In genomic region chrX:116490091-116490490, GRCh38 we compare ENCODE assay signal across 10 cellular contexts. TPM values are rescaled to one million over a fixed set of nuclear protein-coding genes. Genes with fewer than 3 reads are reported as not detected.
DNase-seq lines count a peak whose midpoint lies in the region; FAIRE-seq and TF ChIP-seq lines count a peak whose summit lies in the region.
"Had no signal": no experiment of that assay in that cellular context is flagged by ENCODE, and none has a peak within 500 bp of the region (broad histone marks: within the 10 kb centered on the region; RNA-seq: fewer than 3 reads in every experiment).

No MANE protein-coding gene starts in this region.

- TF ChIP-seq POLR2A in testis (IDR thresholded peaks at IDR 0.05), result no peak
- TF ChIP-seq POLR2A in Peyer's patch (IDR thresholded peaks at IDR 0.05), result no peak

- intact Hi-C loops in testis (cut with DNase I; ENCODE audit: low total_unique reads), result no loop called here

- H3K27ac ChIP-seq in liver (ENCODE audit: low read depth in 1 of 2, low read length in 2 of 2), result no peak overlapping the region
- no peak overlapping the region for H3K27ac ChIP-seq in testis
- H3K27ac ChIP-seq in Peyer's patch, result no peak overlapping the region

- H3K4me1 ChIP-seq in liver (ENCODE audit: control insufficient read depth in 4 of 4, insufficient read depth in 4 of 4, low read length in 3 of 4), result no peaks in the 10 kb centered on the region
- no peaks in the 10 kb centered on the region for H3K4me1 ChIP-seq in testis
- H3K4me1 ChIP-seq in Peyer's patch, result no peaks in the 10 kb centered on the region

- peak; percentile 49 to 65 for TF ChIP-seq RAD21 in liver (IDR thresholded peaks at IDR 0.05)

- no peaks in the 10 kb centered on the region for H3K36me3 ChIP-seq in liver (ENCODE audit: control insufficient read depth in 4 of 4, insufficient read depth in 3 of 4, low read depth in 1 of 4, low read length in 3 of 4)
- H3K36me3 ChIP-seq in testis (ENCODE audit: low read depth, missing control alignments), result no peaks in the 10 kb centered on the region
- no peaks in the 10 kb centered on the region for H3K36me3 ChIP-seq in Peyer's patch

- in situ Hi-C loops in KBM-7 (cut with MboI; ENCODE audit: low pct_unique_long_range_greater_than_20kb, low sequenced_read_pairs), result no loop called here

- H3K9ac ChIP-seq in liver (ENCODE audit: low read depth in 1 of 2, low read length in 2 of 2), result no peak overlapping the region

- H3K9me3 ChIP-seq in liver (ENCODE audit: control insufficient read depth in 4 of 4, low read length in 3 of 4), result no peaks in the 10 kb centered on the region
- no peaks in the 10 kb centered on the region for H3K9me3 ChIP-seq in testis
- H3K9me3 ChIP-seq in Peyer's patch, result no peaks in the 10 kb centered on the region

- TF ChIP-seq CTCF in liver (IDR thresholded peaks at IDR 0.05; ENCODE audit: low read depth, low read length, missing input control) (peak; percentile 20), testis (IDR thresholded peaks at IDR 0.05) (peak in 1 of 3 experiments; percentile 17), Peyer's patch (IDR thresholded peaks at IDR 0.05) (peak in 2 of 6 experiments; percentile 15 to 18)

- H3K27me3 ChIP-seq in liver (ENCODE audit: control insufficient read depth in 4 of 4, insufficient read depth in 4 of 4, low read length in 3 of 4) (no peaks in the 10 kb centered on the region), testis (no peaks in the 10 kb centered on the region), Peyer's patch (no peaks in the 10 kb centered on the region)

- H3K4me3 ChIP-seq in liver (ENCODE audit: low read depth in 1 of 3, low read length in 3 of 3) (no peak overlapping the region), testis (no peak overlapping the region), Peyer's patch (no peak overlapping the region)

- DNase-seq in DMS53 treated with DMSO at 0.1 percent for 48 hours (lab: John Stamatoyannopoulos, UW; ENCODE audit: unreplicated experiment), result peak; percentile 7
- peak; percentile 5 for DNase-seq in KBM-7
- DNase-seq in testis, result no peak
- no peak for DNase-seq in HPDE6-E6E7 (ENCODE audit: extremely low spot score)
- no peak for DNase-seq in KG1 (lab: John Stamatoyannopoulos, UW)
- DNase-seq in Peyer's patch, result no peak
- DNase-seq: substantia nigra had no signal

- peak; percentile 86 for FAIRE-seq in TTC549 (lab: Jason Lieb, UNC)

TF ChIP-seq in liver, 16 proteins besides CTCF, POLR2A, EP300 and RAD21:
- TF ChIP-seq RXRA (IDR thresholded peaks at IDR 0.05) (no peak), JUND (IDR thresholded peaks at IDR 0.05) (no peak), EGR1 (IDR thresholded peaks at IDR 0.05; ENCODE audit: low read depth in 2 of 2) (no peak), YY1 (IDR thresholded peaks at IDR 0.05) (no peak), GABPA (IDR thresholded peaks at IDR 0.05 in 1 of 2, conservative IDR thresholded peaks at IDR 0.05 in 1 of 2) (no peak), FOXA2 (IDR thresholded peaks at IDR 0.05) (no peak), ZBTB33 (IDR thresholded peaks at IDR 0.05) (no peak), FOXA1 (IDR thresholded peaks at IDR 0.05) (no peak), SP1 (IDR thresholded peaks at IDR 0.05) (no peak), TAF1 (conservative IDR thresholded peaks at IDR 0.05) (no peak), REST (IDR thresholded peaks at IDR 0.05) (no peak), HNF4G (IDR thresholded peaks at IDR 0.05) (no peak), HNF4A (conservative IDR thresholded peaks at IDR 0.05) (no peak), NR2F2 (IDR thresholded peaks at IDR 0.05) (no peak)
- TF ChIP-seq, protein P1, sequence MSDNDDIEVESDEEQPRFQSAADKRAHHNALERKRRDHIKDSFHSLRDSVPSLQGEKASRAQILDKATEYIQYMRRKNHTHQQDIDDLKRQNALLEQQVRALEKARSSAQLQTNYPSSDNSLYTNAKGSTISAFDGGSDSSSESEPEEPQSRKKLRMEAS (IDR thresholded peaks at IDR 0.05), result no peak
- TF ChIP-seq, protein P2, sequence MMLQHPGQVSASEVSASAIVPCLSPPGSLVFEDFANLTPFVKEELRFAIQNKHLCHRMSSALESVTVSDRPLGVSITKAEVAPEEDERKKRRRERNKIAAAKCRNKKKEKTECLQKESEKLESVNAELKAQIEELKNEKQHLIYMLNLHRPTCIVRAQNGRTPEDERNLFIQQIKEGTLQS (IDR thresholded peaks at IDR 0.05), result no peak

RNA-seq across cellular contexts. Expression of gene CT83, which starts 27.3 kb away (rescaled TPM):
- total RNA-seq in liver (not detected), testis (10 to 100 TPM; 22.7 to 61.7 TPM), Peyer's patch (not detected)
- polyA plus RNA-seq in liver (not detected), testis (ENCODE audit: insufficient read depth, low read depth, low replicate concordance) (58.1 TPM)
- polyA plus RNA-seq: adipose tissue had no signal

RNA-seq across cellular contexts. Expression of gene SLC6A14, which starts 53.7 kb away (rescaled TPM):
- total RNA-seq in liver, result under 1 TPM in 1 of 2 donors, not detected in 1; 0.33 TPM
- polyA plus RNA-seq in liver, result not detected
- not detected for total RNA-seq in testis
- not detected for polyA plus RNA-seq in testis (ENCODE audit: insufficient read depth, low read depth, low replicate concordance)
- total RNA-seq in Peyer's patch, result under 1 TPM in 3 of 4 donors, not detected in 1; 0.18 to 0.40 (median 0.28) TPM

Comparison
In these comparisons a context has a peak if more than half of its experiments do, and no peak if none do; other contexts are left out.
1. DNase-seq: peak in DMS53 treated with DMSO at 0.1 percent for 48 hours (single experiment) and KBM-7 (single experiment); none in testis (single experiment), HPDE6-E6E7 (single experiment), KG1 (single experiment) and Peyer's patch (0 of 3).
2. RNA of gene CT83, which starts 27.3 kb away (total RNA-seq): 22.7 to 61.7 TPM in testis; not detected in liver and not detected in Peyer's patch; every median in the first group is over 10 times any median in the second.